Comparison of ENCODE assay signal across 13 cellular contexts in the genomic region with DNA sequence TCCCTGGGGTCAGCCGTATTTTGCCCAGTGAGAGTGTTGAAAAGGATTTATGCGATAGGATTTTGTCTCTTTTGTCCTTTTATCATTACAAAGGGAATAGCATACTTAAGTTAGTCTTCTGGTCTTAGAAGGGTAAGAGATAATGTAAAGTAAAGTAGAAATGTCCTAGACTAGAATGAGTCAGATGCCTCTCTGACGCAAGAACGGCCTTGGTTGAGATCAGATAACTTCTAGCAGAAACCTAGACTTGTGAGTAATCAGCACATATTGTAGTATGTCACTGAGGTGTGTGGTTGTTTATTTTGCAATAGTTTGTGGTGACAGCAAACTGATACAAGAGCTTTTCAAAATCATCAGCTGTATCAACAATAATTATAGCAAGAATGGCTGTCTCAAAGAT.
A peak's percentile ranks its signal among the peaks of the same experiment; 100 is the strongest.
DNase-seq lines count a peak whose midpoint lies in the region; ATAC-seq and TF ChIP-seq lines count a peak whose summit lies in the region.
"Had no signal": no experiment of that assay in that cellular context is flagged by ENCODE, and none has a peak within 500 bp of the region (broad histone marks: within the 10 kb centered on the region; RNA-seq: fewer than 3 reads in every experiment).

No MANE protein-coding gene starts in this region.

- DNase-seq in ELR (ENCODE audit: low read depth) (peak; percentile 1), SKM-1 treated with dmso at 0.1 percent for 144 hours (lab: John Stamatoyannopoulos, UW; ENCODE audit: unreplicated experiment) (peak; percentile 82), glomerular visceral epithelial cell (ENCODE audit: extremely low spot score) (peak; percentile 52), C1 segment of cervical spinal cord (lab: John Stamatoyannopoulos, UW) (no peak)
- DNase-seq in stimulated activated CD4-positive, alpha-beta T cell treated with anti-CD3 and anti-CD28 coated beads, Interleukin-1b, Interleukin-23, amount 100 ng/mL, for 48 hours: no peak
- DNase-seq: activated naive CD8-positive, alpha-beta T cell treated with anti-CD3 and anti-CD28 coated beads, Interleukin-2, amount 50 U/mL, for 24 hours; DMS79 treated with DMSO at 0.1 percent for 48 hours; NCI-H82; stimulated activated naive CD4-positive, alpha-beta T cell had no signal

- TF ChIP-seq RAD21 in Ishikawa (IDR thresholded peaks at IDR 0.05; ENCODE audit: low read depth): no peak

- TF ChIP-seq EP300 in Ishikawa (IDR thresholded peaks at IDR 0.05; ENCODE audit: borderline replicate concordance): no peak

- ATAC-seq in HG03354 (IDR thresholded peaks at IDR 0.05; ENCODE audit: poor library complexity, severe bottlenecking, unreplicated experiment): no peak
- no peak for ATAC-seq in HG03159 (IDR thresholded peaks at IDR 0.05; ENCODE audit: unreplicated experiment)
- ATAC-seq: activated naive CD8-positive, alpha-beta T cell treated with anti-CD3 and anti-CD28 coated beads, Interleukin-2, amount 50 U/mL, for 24 hours; HCT116 had no signal

TF ChIP-seq in Ishikawa, 13 proteins besides CTCF, POLR2A, EP300 and RAD21:
- TF ChIP-seq NFIC (IDR thresholded peaks at IDR 0.05): no peak
- peak; percentile 49 for TF ChIP-seq CEBPB (IDR thresholded peaks at IDR 0.05)

Comparison
In these comparisons a context has a peak if more than half of its experiments do, and no peak if none do; other contexts are left out.
1. DNase-seq: peak in ELR (single experiment), SKM-1 treated with dmso at 0.1 percent for 144 hours (single experiment) and glomerular visceral epithelial cell (single experiment); none in stimulated activated CD4-positive, alpha-beta T cell treated with anti-CD3 and anti-CD28 coated beads, Interleukin-1b, Interleukin-23, amount 100 ng/mL, for 48 hours (single experiment) and C1 segment of cervical spinal cord (0 of 14).